Comparison of ENCODE assay signal across 1 cellular context in genomic region chr1:200524092-200524491, GRCh38.
TF ChIP-seq lines count a peak whose summit lies in the region.

No MANE protein-coding gene starts in this region.

TF ChIP-seq in WTC11, 78 proteins besides CTCF, POLR2A, EP300 and RAD21 (continued from another document):
- no peak for TF ChIP-seq AR (CRISPR knock-in tag; IDR thresholded peaks at IDR 0.05)
TF ChIP-seq in WTC11: peak in this region for 0.
